Comparison of ENCODE assay signal across 30 cellular contexts in the genomic region with DNA sequence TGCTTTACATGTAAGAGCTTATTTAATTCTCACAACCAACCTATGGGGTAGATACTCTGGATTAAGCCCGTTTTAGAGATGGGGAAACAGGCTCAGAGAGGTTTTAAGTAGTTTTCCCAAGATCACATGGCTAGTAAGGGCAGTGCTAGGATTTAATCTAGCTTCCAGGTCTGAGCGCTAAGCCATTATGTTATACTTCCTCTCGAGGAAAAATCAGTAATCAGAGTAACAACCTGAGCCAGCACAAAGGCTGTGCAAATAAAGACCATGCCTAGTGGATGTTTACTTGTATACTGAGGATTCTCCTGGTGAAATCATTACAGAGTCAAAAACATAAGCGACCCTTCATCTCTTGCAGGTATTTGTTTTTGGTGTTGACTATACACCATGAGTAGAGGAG. TPM values are rescaled to one million over a fixed set of nuclear protein-coding genes. Genes with fewer than 3 reads are reported as not detected.
DNase-seq lines count a peak whose midpoint lies in the region; ATAC-seq and TF ChIP-seq lines count a peak whose summit lies in the region.
"Had no signal": no experiment of that assay in that cellular context is flagged by ENCODE, and none has a peak within 500 bp of the region (broad histone marks: within the 10 kb centered on the region; RNA-seq: fewer than 3 reads in every experiment).

No MANE protein-coding gene starts in this region.

- H3K4me3 ChIP-seq in left ventricle myocardium inferior: peak overlapping the region; percentile 2
- peak overlapping the region; percentile 37 for H3K4me3 ChIP-seq in coronary artery
- H3K4me3 ChIP-seq in left lung: no peak overlapping the region
- H3K4me3 ChIP-seq: dorsolateral prefrontal cortex, stomach, upper lobe of left lung had no signal

- H3K4me1 Mint-ChIP-seq in osteocyte (ENCODE audit: unreplicated experiment): peaks cover 95% of the 10 kb centered on the region
- H3K4me1 Mint-ChIP-seq: activated CD4-positive, alpha-beta T cell treated with anti-CD3 and anti-CD28 coated beads, Interleukin-2, amount 10 ng/mL, durations not matched to agents 7 days and 5 days had no signal

- H3K36me3 ChIP-seq in left ventricle myocardium inferior: peaks cover 32% of the 10 kb centered on the region
- no peaks in the 10 kb centered on the region for H3K36me3 ChIP-seq in left lung
- H3K36me3 ChIP-seq: BE2C, upper lobe of left lung had no signal

- H3K4me1 ChIP-seq in left ventricle myocardium inferior: peaks cover 98% of the 10 kb centered on the region
- H3K4me1 ChIP-seq in left lung: peaks cover 10 to 14% of the 10 kb centered on the region in 2 donors
- H3K4me1 ChIP-seq: BE2C had no signal

- H3K9me3 Mint-ChIP-seq in osteocyte (ENCODE audit: unreplicated experiment): no peaks in the 10 kb centered on the region
- H3K9me3 Mint-ChIP-seq: activated CD4-positive, alpha-beta T cell treated with anti-CD3 and anti-CD28 coated beads, Interleukin-2, amount 10 ng/mL, durations not matched to agents 7 days and 5 days; activated T-helper 1 cell treated with anti-CD3 and anti-CD28 coated beads, Interleukin-12 subunit alpha, Interleukin-12 subunit beta, Interleukin-2, Interleukin-4 antibody, amounts not matched to agents 30 ng/mL and 10 ng/mL and 1 ng/mL, durations not matched to agents 14 hours and 24 hours and 36 hours; nephron progenitor cell had no signal

- H3K27ac Mint-ChIP-seq in osteocyte (ENCODE audit: unreplicated experiment): peak overlapping the region; percentile 96
- H3K27ac Mint-ChIP-seq: activated CD4-positive, alpha-beta T cell treated with anti-CD3 and anti-CD28 coated beads, Interleukin-2, amount 10 ng/mL, durations not matched to agents 7 days and 5 days; activated T-helper 1 cell treated with anti-CD3 and anti-CD28 coated beads, Interleukin-12 subunit alpha, Interleukin-12 subunit beta, Interleukin-2, Interleukin-4 antibody, amounts not matched to agents 30 ng/mL and 10 ng/mL and 1 ng/mL, durations not matched to agents 14 hours and 24 hours and 36 hours; nephron progenitor cell had no signal

- H3K27me3 ChIP-seq in left ventricle myocardium inferior (ENCODE audit: low read depth) (no peaks in the 10 kb centered on the region), left lung (no peaks in the 10 kb centered on the region)
- H3K27me3 ChIP-seq: BE2C, stomach, upper lobe of left lung had no signal

- H3K27ac ChIP-seq in left ventricle myocardium inferior (replicated peaks): peak overlapping the region; percentile 68
- peak overlapping the region; percentile 80 to 94 for H3K27ac ChIP-seq in coronary artery
- H3K27ac ChIP-seq in left lung: no peak overlapping the region
- H3K27ac ChIP-seq: epithelial cell of prostate, parathyroid adenoma had no signal

- ATAC-seq in Right ventricle myocardium inferior (no peak), HG03378 (IDR thresholded peaks at IDR 0.05; ENCODE audit: unreplicated experiment) (no peak), left lung (no peak)
- ATAC-seq: SK-N-SH treated with all-trans-retinoic acid at 6 μM for 48 hours had no signal

- TF ChIP-seq CTCF in left ventricle myocardium inferior (IDR thresholded peaks at IDR 0.05; ENCODE audit: borderline replicate concordance) (no peak), coronary artery (IDR thresholded peaks at IDR 0.05) (no peak), osteocyte (IDR thresholded peaks at IDR 0.05) (no peak), left lung (IDR thresholded peaks at IDR 0.05) (no peak)

- DNase-seq in left ventricle myocardium inferior (no peak), Right ventricle myocardium inferior (ENCODE audit: missing footprints) (no peak), coronary artery (ENCODE audit: low spot score) (no peak), osteocyte (ENCODE audit: extremely low spot score, unreplicated experiment) (no peak), NCI-H510A (lab: John Stamatoyannopoulos, UW) (no peak), NCI-H1417 treated with DMSO at 0.1 percent for 48 hours (lab: John Stamatoyannopoulos, UW) (no peak), left lung (no peak)
- DNase-seq: activated CD4-positive, alpha-beta T cell treated with anti-CD3 and anti-CD28 coated beads, Interleukin-2, amount 10 ng/mL, durations not matched to agents 7 days and 5 days; activated naive CD4-positive, alpha-beta T cell treated with anti-CD3 and anti-CD28 coated beads, Interleukin-2, amount 50 U/mL, for 16 hours; anterior cingulate cortex; BE2C; central memory CD4-positive, alpha-beta T cell; dorsolateral prefrontal cortex; GDM1; KBM-7; MM.1S; NCI-H1436; NCI-H69; nephron progenitor cell; RPMI8226; stimulated activated CD8-positive, alpha-beta memory T cell treated with anti-CD3 and anti-CD28 coated beads, Interleukin-4, amount 100 ng/mL, for 48 hours; stomach; T-helper 2 cell; upper lobe of left lung had no signal

- H3K36me3 Mint-ChIP-seq in osteocyte (ENCODE audit: unreplicated experiment): peaks cover 32% of the 10 kb centered on the region

- no peaks in the 10 kb centered on the region for H3K9me3 ChIP-seq in left ventricle myocardium inferior (replicated peaks)
- H3K9me3 ChIP-seq in left lung: no peaks in the 10 kb centered on the region
- H3K9me3 ChIP-seq: BE2C, stomach, upper lobe of left lung had no signal

- intact Hi-C loops in left ventricle myocardium inferior (cut with micrococcal nuclease) (no loop called here), Right ventricle myocardium inferior (cut with DNase I) (no loop called here), left lung (cut with DNase I) (no loop called here)

- H3K4me3 Mint-ChIP-seq in osteocyte (ENCODE audit: unreplicated experiment): no peak overlapping the region
- H3K4me3 Mint-ChIP-seq: activated CD4-positive, alpha-beta T cell treated with anti-CD3 and anti-CD28 coated beads, Interleukin-2, amount 10 ng/mL, durations not matched to agents 7 days and 5 days; activated T-helper 1 cell treated with anti-CD3 and anti-CD28 coated beads, Interleukin-12 subunit alpha, Interleukin-12 subunit beta, Interleukin-2, Interleukin-4 antibody, amounts not matched to agents 30 ng/mL and 10 ng/mL and 1 ng/mL, durations not matched to agents 14 hours and 24 hours and 36 hours; nephron progenitor cell had no signal

- H3K27me3 Mint-ChIP-seq in osteocyte (ENCODE audit: unreplicated experiment): no peaks in the 10 kb centered on the region

RNA-seq across cellular contexts. Expression of a gene that starts 9.0 kb away (rescaled TPM):
- total RNA-seq in left ventricle myocardium inferior (243 TPM), Right ventricle myocardium inferior (217 TPM), osteocyte (2,574 and 2,723 TPM in 2 replicates), left lung (100 to 1,000 TPM; 265 to 530 TPM)
- total RNA-seq: activated T-helper 1 cell treated with anti-CD3 and anti-CD28 coated beads, Interleukin-12 subunit alpha, Interleukin-12 subunit beta, Interleukin-2, Interleukin-4 antibody, amounts not matched to agents 30 ng/mL and 10 ng/mL and 1 ng/mL, durations not matched to agents 14 hours and 24 hours and 36 hours; HT-29 had no signal

Comparison
In these comparisons a context has a peak if more than half of its experiments do, and no peak if none do; other contexts are left out.
1. H3K27ac ChIP-seq: peak in left ventricle myocardium inferior (single experiment) and coronary artery (2 of 2); none in left lung (0 of 2).
2. H3K4me3 ChIP-seq: peak in left ventricle myocardium inferior (single experiment) and coronary artery (single experiment); none in left lung (0 of 2).